10 cellular contexts compared by ENCODE assay signal in the genomic region with DNA sequence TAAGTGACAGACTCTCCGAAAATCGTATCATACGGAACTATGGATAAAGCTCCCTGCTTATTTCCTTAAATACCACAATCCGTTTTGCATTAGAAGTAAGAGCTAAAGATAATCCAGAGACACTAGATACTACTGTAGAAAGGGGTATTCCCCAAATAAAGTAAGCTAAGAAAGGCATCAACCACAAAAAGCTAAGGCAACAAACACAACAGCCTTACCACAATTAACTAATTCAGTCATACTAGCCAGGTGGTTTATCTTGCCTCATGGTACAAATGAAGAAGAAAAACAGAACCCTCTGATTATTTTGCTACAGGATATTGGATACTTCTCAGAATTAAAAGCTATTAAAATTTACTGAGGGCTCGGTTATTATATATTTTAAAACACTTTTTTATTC. TPM values are rescaled to one million over a fixed set of nuclear protein-coding genes. Genes with fewer than 3 reads are reported as not detected.
DNase-seq lines count a peak whose midpoint lies in the region; ATAC-seq, FAIRE-seq and TF ChIP-seq lines count a peak whose summit lies in the region.
"Had no signal": no experiment of that assay in that cellular context is flagged by ENCODE, and none has a peak within 500 bp of the region (broad histone marks: within the 10 kb centered on the region; RNA-seq: fewer than 3 reads in every experiment).

No MANE protein-coding gene starts in this region.

- peak; percentile 95 to 99 for TF ChIP-seq EP300 in GM12878 (IDR thresholded peaks at IDR 0.05; ENCODE audit: borderline replicate concordance in 1 of 2, control insufficient read depth in 1 of 2, low read depth in 2 of 2, low read length in 2 of 2)

- H4K20me1 ChIP-seq in GM12878 (ENCODE audit: control insufficient read depth, insufficient read depth), result 0 out of 2 replicates have a peak, but pooled peaks cover 2% of the 10 kb centered on the region

- H2BK120ac ChIP-seq in mesendoderm (ENCODE audit: low read depth, low read length), result no peak overlapping the region

- DNase-seq in GM12878 (ENCODE audit: low read depth, low spot score) (peak; percentile 71), mesendoderm (no peak), COLO829 (ENCODE audit: low spot score) (no peak), cortex of kidney (lab: John Stamatoyannopoulos, UW) (no peak), epidermal melanocyte (ENCODE audit: insufficient read length, low spot score) (no peak)
- DNase-seq: stomach had no signal

- no peak overlapping the region for H2AFZ ChIP-seq in GM12878 (ENCODE audit: control insufficient read depth, low read depth, low read length)

- RAD21 ChIA-PET in GM12878 (lab: Charles Lee; ENCODE audit: unreplicated experiment), result interaction anchor here (0.6 to 4.5 kb wide), 15 partner anchors 10 to 840 kb away, joined by 3 to 39 read pairs (median 5); no protein-coding TSS in a partner anchor

- FAIRE-seq in GM12878 (lab: Jason Lieb, UNC), result peak; percentile 56
- FAIRE-seq: bronchial epithelial cell had no signal

- H3K9ac ChIP-seq in GM12878 (ENCODE audit: control insufficient read depth, insufficient read depth, low read length) (no peak overlapping the region), mesendoderm (ENCODE audit: low read length) (no peak overlapping the region)

- H4K8ac ChIP-seq in mesendoderm (ENCODE audit: low read depth, low read length), result no peak overlapping the region

- POLR2A ChIA-PET in GM12878 (lab: Charles Lee), result interaction anchor here (0.8 to 1.4 kb wide), 6 partner anchors 10 to 260 kb away, joined by 3 to 4 read pairs (median 3); no protein-coding TSS in a partner anchor

- peak overlapping the region; percentile 96 for H3K4me2 ChIP-seq in GM12878 (ENCODE audit: control insufficient read depth, insufficient read depth)
- no peak overlapping the region for H3K4me2 ChIP-seq in mesendoderm (ENCODE audit: low read length)

- peak overlapping the region; percentile 94 for H3K27ac ChIP-seq in GM12878 (ENCODE audit: control insufficient read depth, insufficient read depth)
- no peak overlapping the region for H3K27ac ChIP-seq in mesendoderm (ENCODE audit: low read depth, low read length)
- H3K27ac ChIP-seq: stomach had no signal

- no peak overlapping the region for H2BK5ac ChIP-seq in mesendoderm (ENCODE audit: low read length)

- no peak for TF ChIP-seq POLR2A in GM12878 (IDR thresholded peaks at IDR 0.05; ENCODE audit: low read depth, low read length)

- intact Hi-C loops in GM12878 (cut with micrococcal nuclease; ENCODE audit: unreplicated experiment), result loop anchor here (1.0 to 5.0 kb wide), 3 partner anchors 15 to 262 kb away; a partner anchor contains a TSS

- BruUV-seq in GM12878 (replicated peaks; lab: Mats Ljungman, UMichigan), result no TSS peak

- no peak overlapping the region for H2AK5ac ChIP-seq in mesendoderm (ENCODE audit: low read length)

- H3K79me2 ChIP-seq in GM12878 (ENCODE audit: control insufficient read depth, insufficient read depth, low read length) (peaks cover 93% of the 10 kb centered on the region), mesendoderm (ENCODE audit: control insufficient read depth, insufficient read depth, low read length) (peaks cover 4% of the 10 kb centered on the region)

- in situ Hi-C loops in GM12878 (cut with MboI), result no loop called here

- CTCF ChIA-PET in GM12878 (lab: Yijun Ruan, JAX), result interaction anchor here (0.7 to 5.4 kb wide), 10 partner anchors 11 to 900 kb away, joined by 3 to 35 read pairs (median 4); a partner anchor contains a TSS

- H2BK15ac ChIP-seq in mesendoderm (replicated peaks; ENCODE audit: low read depth), result no peak overlapping the region

- no peak overlapping the region for H4K5ac ChIP-seq in mesendoderm (ENCODE audit: low read length)

- no peak overlapping the region for H3K56ac ChIP-seq in mesendoderm (ENCODE audit: low read length)

- under 1% methylated on average over 5 of the region's 5 CpGs for WGBS in GM12878 (ENCODE audit: insufficient coverage, insufficient replicate concordance, low lambda C conversion rate, missing lambda C conversion rate)
- WGBS in mesendoderm (ENCODE audit: extremely low coverage, insufficient coverage, low lambda C conversion rate), result no CpG with 5 or more reads among the region's 5 CpGs

- no peak overlapping the region for H3K4ac ChIP-seq in mesendoderm (ENCODE audit: low read depth, low read length)

- peak; percentile 64 for ATAC-seq in GM18508 (IDR thresholded peaks at IDR 0.05; ENCODE audit: insufficient read depth, unreplicated experiment)
- peak; percentile 74 for ATAC-seq in GM21367 (IDR thresholded peaks at IDR 0.05; ENCODE audit: unreplicated experiment)
- ATAC-seq in HG03139 (IDR thresholded peaks at IDR 0.05; ENCODE audit: unreplicated experiment), result peak; percentile 66
- ATAC-seq in GM12878, result peak; percentile 86

- SMC1A ChIA-PET in GM12878 (lab: Charles Lee; ENCODE audit: uncharacterized antibody, unreplicated experiment), result interaction anchor here (0.7 to 5.2 kb wide), 15 partner anchors 8 to 907 kb away, joined by 3 to 63 read pairs (median 4); no protein-coding TSS in a partner anchor

- no peaks in the 10 kb centered on the region for H3K9me3 ChIP-seq in GM12878 (replicated peaks; ENCODE audit: control insufficient read depth, insufficient read depth, low read length)
- H3K9me3 ChIP-seq: stomach had no signal

- H3K23ac ChIP-seq in mesendoderm (ENCODE audit: low read length), result no peak overlapping the region

- H3K18ac ChIP-seq in mesendoderm (ENCODE audit: low read length), result no peak overlapping the region

- no peak for TF ChIP-seq RAD21 in GM12878 (IDR thresholded peaks at IDR 0.05; ENCODE audit: insufficient read depth, low read depth, low read length)

- H3K27me3 ChIP-seq in GM12878 (replicated peaks in 1 of 2; ENCODE audit: control insufficient read depth in 2 of 2, insufficient read depth in 2 of 2, low read length in 1 of 2) (no peaks in the 10 kb centered on the region), mesendoderm (ENCODE audit: insufficient read depth, low read length, poor library complexity) (no peaks in the 10 kb centered on the region)
- H3K27me3 ChIP-seq: stomach had no signal

- H3K79me1 ChIP-seq in mesendoderm (ENCODE audit: low read length), result peaks cover 2% of the 10 kb centered on the region

- TF ChIP-seq CTCF in GM12878 (IDR thresholded peaks at IDR 0.05 in 2 of 3, conservative IDR thresholded peaks at IDR 0.05 in 1 of 3; ENCODE audit: control insufficient read depth in 2 of 3, extremely low read depth in 1 of 3, insufficient read depth in 1 of 3, low read depth in 3 of 3, low read length in 3 of 3), result no peak

- H3K4me1 ChIP-seq in GM12878 (ENCODE audit: control insufficient read depth, insufficient read depth, low read length) (peaks cover 32% of the 10 kb centered on the region), mesendoderm (ENCODE audit: control insufficient read depth, low read depth, low read length) (no peaks in the 10 kb centered on the region)

- H3K36me3 ChIP-seq in GM12878 (ENCODE audit: control insufficient read depth in 2 of 2, insufficient read depth in 2 of 2, low read length in 1 of 2) (no peaks in the 10 kb centered on the region), mesendoderm (ENCODE audit: control insufficient read depth, insufficient read depth, low read length) (no peaks in the 10 kb centered on the region)
- H3K36me3 ChIP-seq: stomach had no signal

- no peak overlapping the region for H3K4me3 ChIP-seq in GM12878
- no peak overlapping the region for H3K4me3 ChIP-seq in mesendoderm (ENCODE audit: low read length)
- H3K4me3 ChIP-seq: stomach had no signal

TF ChIP-seq in GM12878, 131 proteins besides CTCF, POLR2A, EP300 and RAD21 (continues in another document):
- TF ChIP-seq DPF2 (IDR thresholded peaks at IDR 0.05) (peak; percentile 87), SREBF2 (IDR thresholded peaks at IDR 0.05; ENCODE audit: low read length) (no peak), SP1 (IDR thresholded peaks at IDR 0.05; ENCODE audit: low read depth, low read length) (peak; percentile 65)

RNA-seq across cellular contexts. Expression of a gene that starts 14.1 kb away (rescaled TPM):
- 30.7 and 36.2 TPM in 2 replicates for total RNA-seq in GM12878 (2013; cell fraction: nucleolus; rRNA removed)
- 18.4 and 19.1 TPM in 2 replicates for total RNA-seq in GM12878 (2014; rRNA removed)
- 27.2 and 28.0 TPM in 2 replicates for total RNA-seq in GM12878 (2014; rRNA removed; fragmentation: Illumina TruSeq; extraction: Trizol)
- total RNA-seq in GM12878 (2021), result 20.1 and 21.2 TPM in 2 replicates
- 16.7 TPM for polyA plus RNA-seq in GM12878 (2011; ENCODE audit: low read depth)
- polyA plus RNA-seq in GM12878 (2011; rRNA removed), result 11.5 and 12.0 TPM in 2 replicates
- polyA plus RNA-seq in GM12878 (2011; cell fraction: cytosol; rRNA removed), result 5.2 and 6.4 TPM in 2 replicates
- polyA plus RNA-seq in GM12878 (2011; cell fraction: nucleus; rRNA removed), result 7.1 and 8.6 TPM in 2 replicates
- 22.3 and 27.6 TPM in 2 replicates for polyA plus RNA-seq in GM12878 (2012)
- 28.7 and 34.6 TPM in 2 replicates for polyA plus RNA-seq in GM12878 (2014; fragmentation: Illumina TruSeq; extraction: Trizol)
- polyA plus RNA-seq in GM12878 (2014; fragmentation: Nextera tagmentation; extraction: Ambion mirVana), result 10 to 100 TPM; 13.5 to 14.4 TPM
- 17.3 TPM in 2 replicates for polyA plus RNA-seq in GM12878 (2014; rRNA removed)
- polyA plus RNA-seq in GM12878 (2016; fragmentation: Nextera tagmentation; extraction: Ambion mirVana), result 10 to 100 TPM; 51.2 to 52.4 TPM
- polyA minus RNA-seq in GM12878 (2011; rRNA and poly(A)+ RNA removed), result 4.8 and 6.7 TPM in 2 replicates
- 3.9 and 6.3 TPM in 2 replicates for polyA minus RNA-seq in GM12878 (2011; cell fraction: cytosol; rRNA and poly(A)+ RNA removed)
- polyA minus RNA-seq in GM12878 (2011; cell fraction: nucleus; rRNA and poly(A)+ RNA removed), result 10.2 and 17.9 TPM in 2 replicates
- polyA plus RNA-seq in mesendoderm (2013, experiment 1 of 2), result 16.0 TPM
- polyA plus RNA-seq in mesendoderm (2013, experiment 2 of 2), result 15.7 TPM

RNA-seq across cellular contexts. Expression of a gene that starts 14.3 kb away (rescaled TPM):
- total RNA-seq in GM12878 (2013; cell fraction: nucleolus; rRNA removed), result 76.3 and 79.8 TPM in 2 replicates
- 20.7 and 20.8 TPM in 2 replicates for total RNA-seq in GM12878 (2014; rRNA removed)
- 14.0 and 15.3 TPM in 2 replicates for total RNA-seq in GM12878 (2014; rRNA removed; fragmentation: Illumina TruSeq; extraction: Trizol)
- total RNA-seq in GM12878 (2021), result 13.9 and 14.2 TPM in 2 replicates
- polyA plus RNA-seq in GM12878 (2011; ENCODE audit: low read depth), result 5.3 TPM
- 11.5 and 12.4 TPM in 2 replicates for polyA plus RNA-seq in GM12878 (2011; rRNA removed)
- 7.0 and 9.1 TPM in 2 replicates for polyA plus RNA-seq in GM12878 (2011; cell fraction: cytosol; rRNA removed)
- 18.3 and 19.0 TPM in 2 replicates for polyA plus RNA-seq in GM12878 (2011; cell fraction: nucleus; rRNA removed)
- polyA plus RNA-seq in GM12878 (2012), result 6.6 and 8.2 TPM in 2 replicates
- 11.4 and 13.0 TPM in 2 replicates for polyA plus RNA-seq in GM12878 (2014; fragmentation: Illumina TruSeq; extraction: Trizol)
- 1 to 10 TPM in 1 of 2 experiments, under 1 TPM in 1; 0.93 to 1.0 TPM for polyA plus RNA-seq in GM12878 (2014; fragmentation: Nextera tagmentation; extraction: Ambion mirVana)
- polyA plus RNA-seq in GM12878 (2014; rRNA removed), result 10.1 and 13.4 TPM in 2 replicates
- 10 to 100 TPM; 13.4 to 13.9 TPM for polyA plus RNA-seq in GM12878 (2016; fragmentation: Nextera tagmentation; extraction: Ambion mirVana)
- polyA minus RNA-seq in GM12878 (2011; rRNA and poly(A)+ RNA removed), result 24.2 and 36.5 TPM in 2 replicates
- polyA minus RNA-seq in GM12878 (2011; cell fraction: cytosol; rRNA and poly(A)+ RNA removed), result 5.5 and 6.1 TPM in 2 replicates
- 28.4 and 34.3 TPM in 2 replicates for polyA minus RNA-seq in GM12878 (2011; cell fraction: nucleus; rRNA and poly(A)+ RNA removed)
- 2.6 TPM for polyA plus RNA-seq in mesendoderm (2013, experiment 1 of 2)
- 2.6 TPM for polyA plus RNA-seq in mesendoderm (2013, experiment 2 of 2)
